26 cellular contexts compared by ENCODE assay signal in the genomic region with DNA sequence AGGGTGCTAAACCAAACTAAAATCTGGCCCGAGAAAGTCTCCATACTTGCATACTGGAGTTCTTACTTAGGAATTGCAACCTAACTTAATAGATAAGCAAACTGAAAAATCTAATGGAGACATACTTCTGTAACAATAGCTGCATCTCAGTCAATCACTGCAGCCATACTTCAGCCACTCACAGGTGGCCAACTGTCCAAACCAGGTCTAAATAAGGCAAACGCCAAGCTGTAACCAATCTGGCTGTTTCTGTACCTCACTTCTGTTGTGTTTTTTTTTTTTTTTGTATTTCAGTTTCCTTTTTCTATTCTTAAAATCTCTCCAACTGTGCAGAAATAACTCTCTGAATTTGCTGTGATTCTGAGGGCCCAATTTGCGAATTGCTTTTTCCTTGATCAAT. TPM values are rescaled to one million over a fixed set of nuclear protein-coding genes. Genes with fewer than 3 reads are reported as not detected.
"Had no signal": no experiment of that assay in that cellular context is flagged by ENCODE, and none has a peak within 500 bp of the region (broad histone marks: within the 10 kb centered on the region; RNA-seq: fewer than 3 reads in every experiment).

No MANE protein-coding gene starts in this region.

- ATAC-seq: esophagus mucosa, gastrocnemius medialis, heart right ventricle, left lobe of liver, lower lobe of right lung, natural killer cell, right cardiac atrium had no signal

- H3K4me1 ChIP-seq: gastrocnemius medialis, uterus had no signal

- FAIRE-seq: endometrium, islet of Langerhans, small intestine had no signal

- DNase-seq: cortex of kidney; dorsolateral prefrontal cortex; effector memory CD4-positive, alpha-beta T cell; gastrocnemius medialis; heart right ventricle; hypothalamus; kidney glomerular epithelial cell; lower lobe of right lung; natural killer cell; posterior cingulate gyrus; right cardiac atrium; small intestine; stimulated activated CD4-positive, alpha-beta T cell treated with anti-CD3 and anti-CD28 coated beads, Interleukin-12 subunit alpha, Interleukin-12 subunit beta, amount 100 ng/mL, for 4 hours; stimulated activated naive CD4-positive, alpha-beta T cell; stomach; substantia nigra; trophoblast cell; uterus had no signal

- H3K4me3 ChIP-seq: dorsolateral prefrontal cortex, gastrocnemius medialis, heart right ventricle, lower lobe of right lung, stomach, thoracic aorta, uterus had no signal

- H3K9me3 ChIP-seq: gastrocnemius medialis, heart right ventricle, lower lobe of right lung, stomach, thoracic aorta, uterus had no signal

- H3K27ac ChIP-seq: dorsolateral prefrontal cortex, gastrocnemius medialis, heart right ventricle, lower lobe of right lung, stomach, thoracic aorta, uterus had no signal

- H3K36me3 ChIP-seq: gastrocnemius medialis, heart right ventricle, lower lobe of right lung, stomach, thoracic aorta, uterus had no signal

- H3K27me3 ChIP-seq: gastrocnemius medialis, uterus had no signal

RNA-seq across cellular contexts. Expression of a gene that starts 58.2 kb away (rescaled TPM):
- total RNA-seq: esophagus mucosa, gastrocnemius medialis, heart right ventricle, left lobe of liver, lower lobe of right lung, mesothelial cell of epicardium, neural crest cell, osteocyte, right cardiac atrium, stomach, thoracic aorta had no signal
